ENCODE assay signal across 18 cellular contexts in genomic region chr13:107266657-107267056, GRCh38.
DNase-seq lines count a peak whose midpoint lies in the region; ATAC-seq and TF ChIP-seq lines count a peak whose summit lies in the region.
"Had no signal": no experiment of that assay in that cellular context is flagged by ENCODE, and none has a peak within 500 bp of the region (broad histone marks: within the 10 kb centered on the region; RNA-seq: fewer than 3 reads in every experiment).

No MANE protein-coding gene starts in this region.

- DNase-seq in DMS53 (lab: John Stamatoyannopoulos, UW): peak; percentile 55
- peak; percentile 45 for DNase-seq in NCI-H2029 (lab: John Stamatoyannopoulos, UW)
- peak; percentile 89 for DNase-seq in NCI-H774 (lab: John Stamatoyannopoulos, UW)
- peak; percentile 5 for DNase-seq in fibroblast of the aortic adventitia (ENCODE audit: low read depth)
- DNase-seq in sigmoid colon: no peak
- DNase-seq: DMS 273 treated with DMSO at 0.1 percent for 48 hours, H7, Karpas-422, MM.1S, NCI-H1092 treated with DMSO at 0.1 percent for 48 hours, NCI-H187, NCI-H526 treated with DMSO at 0.1 percent for 48 hours, PC-9, SW 1271 had no signal

- H3K4me3 ChIP-seq in fibroblast of the aortic adventitia (ENCODE audit: low read depth, low read length) (no peak overlapping the region), sigmoid colon (no peak overlapping the region)
- H3K4me3 ChIP-seq: PC-9 had no signal

- no peaks in the 10 kb centered on the region for H3K4me1 ChIP-seq in sigmoid colon

- H3K36me3 ChIP-seq in sigmoid colon: no peaks in the 10 kb centered on the region

- no peaks in the 10 kb centered on the region for H3K9me3 ChIP-seq in sigmoid colon

- no peak overlapping the region for H3K27ac ChIP-seq in sigmoid colon
- H3K27ac ChIP-seq: C4-2B, PC-9 had no signal

- H3K27me3 ChIP-seq in sigmoid colon: no peaks in the 10 kb centered on the region

- no peak for TF ChIP-seq EP300 in sigmoid colon (IDR thresholded peaks at IDR 0.05)

- intact Hi-C loops in sigmoid colon (cut with DNase I): no loop called here

- no peak for TF ChIP-seq POLR2A in sigmoid colon (IDR thresholded peaks at IDR 0.05)

- TF ChIP-seq CTCF in fibroblast of the aortic adventitia (IDR thresholded peaks at IDR 0.05; ENCODE audit: insufficient read depth, low read length): no peak
- TF ChIP-seq CTCF in sigmoid colon (IDR thresholded peaks at IDR 0.05): no peak

- 68 to 92% methylated on average over 1 of the region's 1 CpG for WGBS in sigmoid colon, 2 donors

- ATAC-seq in GM19455 (IDR thresholded peaks at IDR 0.05; ENCODE audit: unreplicated experiment): no peak
- no peak for ATAC-seq in GM21723 (IDR thresholded peaks at IDR 0.05; ENCODE audit: unreplicated experiment)
- no peak for ATAC-seq in HG03457 (IDR thresholded peaks at IDR 0.05; ENCODE audit: unreplicated experiment)
